ENCODE assay signal across 14 cellular contexts in genomic region chr11:31720666-31721199, GRCh38.
A peak's percentile ranks its signal among the peaks of the same experiment; 100 is the strongest.
DNase-seq lines count a peak whose midpoint lies in the region; TF ChIP-seq lines count a peak whose summit lies in the region.
"Had no signal": no experiment of that assay in that cellular context is flagged by ENCODE, and none has a peak within 500 bp of the region (broad histone marks: within the 10 kb centered on the region; RNA-seq: fewer than 3 reads in every experiment).

No MANE protein-coding gene starts in this region.

- peak; percentile 54 for DNase-seq in DMS79 (lab: John Stamatoyannopoulos, UW)
- DNase-seq in cerebellum (ENCODE audit: low spot score), result peak; percentile 60
- DNase-seq in inferior parietal cortex (ENCODE audit: extremely low spot score), result peak; percentile 47
- no peak for DNase-seq in GDM1 (lab: John Stamatoyannopoulos, UW)
- no peak for DNase-seq in NCI-H524 treated with DMSO at 0.1 percent for 48 hours (lab: John Stamatoyannopoulos, UW)
- DNase-seq in NCI-H2107 (lab: John Stamatoyannopoulos, UW), result no peak
- DNase-seq in EL, result no peak
- DNase-seq: CD4-positive, CD25-positive, alpha-beta regulatory T cell; NCI-H1105; NCI-H2029 treated with DMSO at 0.1 percent for 48 hours; PC-9; RPMI8226; SHP77 had no signal

- no peak for TF ChIP-seq RAD21 in Ishikawa (IDR thresholded peaks at IDR 0.05; ENCODE audit: low read depth)

- no peak for TF ChIP-seq EP300 in Ishikawa (IDR thresholded peaks at IDR 0.05; ENCODE audit: borderline replicate concordance)

TF ChIP-seq in Ishikawa, 13 proteins besides CTCF, POLR2A, EP300 and RAD21:
- TF ChIP-seq CEBPB (IDR thresholded peaks at IDR 0.05) (peak; percentile 58), TAF1 (IDR thresholded peaks at IDR 0.05; ENCODE audit: low read depth) (no peak)

Comparison
In these comparisons a context has a peak if more than half of its experiments do, and no peak if none do; other contexts are left out.
1. DNase-seq: peak in DMS79 (single experiment), cerebellum (single experiment) and inferior parietal cortex (single experiment); none in GDM1 (single experiment), NCI-H524 treated with DMSO at 0.1 percent for 48 hours (single experiment), NCI-H2107 (single experiment) and EL (single experiment).